32 cellular contexts compared by ENCODE assay signal in genomic region chr18:78526275-78526674, GRCh38.
"Had no signal": no experiment of that assay in that cellular context is flagged by ENCODE, and none has a peak within 500 bp of the region (broad histone marks: within the 10 kb centered on the region; RNA-seq: fewer than 3 reads in every experiment).

No MANE protein-coding gene starts in this region.

- H3K4me1 Mint-ChIP-seq: activated CD4-positive, alpha-beta T cell treated with anti-CD3 and anti-CD28 coated beads for 36 hours; activated CD4-positive, alpha-beta T cell treated with anti-CD3 and anti-CD28 coated beads, Interleukin-2, amount 10 ng/mL, durations not matched to agents 24 days and 14 days; activated CD8-positive, alpha-beta memory T cell treated with anti-CD3 and anti-CD28 coated beads, Interleukin-2, amount 10 ng/mL, durations not matched to agents 7 days and 5 days; activated naive CD4-positive, alpha-beta T cell treated with anti-CD3 and anti-CD28 coated beads, Interleukin-2, amount 50 U/mL, for 24 hours; activated naive CD8-positive, alpha-beta T cell treated with anti-CD3 and anti-CD28 coated beads, Interleukin-2, amount 10 ng/mL, durations not matched to agents 7 days and 5 days; central memory CD8-positive, alpha-beta T cell; T-helper 17 cell had no signal

- H3K9me3 ChIP-seq: ascending aorta, esophagus squamous epithelium, gastroesophageal sphincter had no signal

- H3K36me3 ChIP-seq: ascending aorta, brain microvascular endothelial cell, esophagus squamous epithelium, gastroesophageal sphincter, heart right ventricle had no signal

- H3K27me3 ChIP-seq: ascending aorta, brain microvascular endothelial cell had no signal

- H3K27me3 Mint-ChIP-seq: activated CD4-positive, alpha-beta memory T cell treated with anti-CD3 and anti-CD28 coated beads for 36 hours; activated CD4-positive, alpha-beta T cell treated with anti-CD3 and anti-CD28 coated beads, Interleukin-2, amount 10 ng/mL, durations not matched to agents 24 days and 14 days; activated CD8-positive, alpha-beta memory T cell treated with anti-CD3 and anti-CD28 coated beads, Interleukin-2, amount 10 ng/mL, durations not matched to agents 7 days and 5 days; activated naive CD8-positive, alpha-beta T cell treated with anti-CD3 and anti-CD28 coated beads, Interleukin-2, amount 10 ng/mL, durations not matched to agents 7 days and 5 days had no signal

- H3K4me3 Mint-ChIP-seq: activated CD4-positive, alpha-beta memory T cell treated with anti-CD3 and anti-CD28 coated beads for 36 hours; activated CD4-positive, alpha-beta T cell treated with anti-CD3 and anti-CD28 coated beads for 36 hours; activated CD4-positive, alpha-beta T cell treated with anti-CD3 and anti-CD28 coated beads, Interleukin-2, amount 10 ng/mL, durations not matched to agents 24 days and 14 days; activated CD8-positive, alpha-beta memory T cell treated with anti-CD3 and anti-CD28 coated beads, Interleukin-2, amount 10 ng/mL, durations not matched to agents 7 days and 5 days; activated CD8-positive, alpha-beta T cell treated with anti-CD3 and anti-CD28 coated beads, Interleukin-2, amount 10 ng/mL, durations not matched to agents 7 days and 5 days; activated naive CD4-positive, alpha-beta T cell treated with anti-CD3 and anti-CD28 coated beads for 36 hours; activated naive CD4-positive, alpha-beta T cell treated with anti-CD3 and anti-CD28 coated beads, Interleukin-2, amount 50 U/mL, for 24 hours; activated naive CD8-positive, alpha-beta T cell treated with anti-CD3 and anti-CD28 coated beads, Interleukin-2, amount 10 ng/mL, durations not matched to agents 7 days and 5 days; activated T-helper 1 cell treated with anti-CD3 and anti-CD28 coated beads, Interleukin-12 subunit alpha, Interleukin-12 subunit beta, Interleukin-2, Interleukin-4 antibody, amounts not matched to agents 30 ng/mL and 10 ng/mL and 1 ng/mL, durations not matched to agents 14 hours and 24 hours and 36 hours; central memory CD8-positive, alpha-beta T cell; effector memory CD8-positive, alpha-beta T cell; T-helper 17 cell; T-helper 2 cell treated with Interferon-gamma antibody and Interleukin-4, amounts not matched to agents 5 μg/mL and 100 μg/mL, for 36 hours had no signal

- H3K27ac Mint-ChIP-seq: activated CD4-positive, alpha-beta memory T cell treated with anti-CD3 and anti-CD28 coated beads for 36 hours; activated CD4-positive, alpha-beta T cell treated with anti-CD3 and anti-CD28 coated beads for 36 hours; activated CD4-positive, alpha-beta T cell treated with anti-CD3 and anti-CD28 coated beads, Interleukin-2, amount 10 ng/mL, durations not matched to agents 24 days and 14 days; activated CD8-positive, alpha-beta memory T cell treated with anti-CD3 and anti-CD28 coated beads, Interleukin-2, amount 10 ng/mL, durations not matched to agents 7 days and 5 days; activated CD8-positive, alpha-beta T cell treated with anti-CD3 and anti-CD28 coated beads, Interleukin-2, amount 10 ng/mL, durations not matched to agents 7 days and 5 days; activated naive CD4-positive, alpha-beta T cell treated with anti-CD3 and anti-CD28 coated beads for 36 hours; activated naive CD4-positive, alpha-beta T cell treated with anti-CD3 and anti-CD28 coated beads, Interleukin-2, amount 50 U/mL, for 24 hours; activated naive CD8-positive, alpha-beta T cell treated with anti-CD3 and anti-CD28 coated beads, Interleukin-2, amount 10 ng/mL, durations not matched to agents 7 days and 5 days; activated T-helper 1 cell treated with anti-CD3 and anti-CD28 coated beads, Interleukin-12 subunit alpha, Interleukin-12 subunit beta, Interleukin-2, Interleukin-4 antibody, amounts not matched to agents 30 ng/mL and 10 ng/mL and 1 ng/mL, durations not matched to agents 14 hours and 24 hours and 36 hours; activated T-helper 2 cell treated with anti-CD3 and anti-CD28 coated beads, Interferon-gamma antibody, Interleukin-2, Interleukin-4, amounts not matched to agents 10 μg/mL and 5 μg/mL and 100 μg/mL, durations not matched to agents 14 hours and 24 hours and 36 hours; effector memory CD8-positive, alpha-beta T cell; T-helper 17 cell; T-helper 2 cell treated with Interferon-gamma antibody and Interleukin-4, amounts not matched to agents 5 μg/mL and 100 μg/mL, for 36 hours had no signal

- ATAC-seq: activated CD4-positive, alpha-beta T cell treated with anti-CD3 and anti-CD28 coated beads for 36 hours; activated CD8-positive, alpha-beta memory T cell treated with anti-CD3 and anti-CD28 coated beads, Interleukin-2, amount 10 ng/mL, durations not matched to agents 7 days and 5 days; activated CD8-positive, alpha-beta T cell treated with anti-CD3 and anti-CD28 coated beads, Interleukin-2, amount 10 ng/mL, durations not matched to agents 7 days and 5 days; effector memory CD8-positive, alpha-beta T cell; gastroesophageal sphincter; T-helper 17 cell had no signal

- H3K27ac ChIP-seq: ascending aorta, brain microvascular endothelial cell, epithelial cell of prostate, esophagus squamous epithelium, gastroesophageal sphincter, heart right ventricle had no signal

- H3K4me3 ChIP-seq: ascending aorta, esophagus squamous epithelium, gastroesophageal sphincter, heart right ventricle had no signal

- H3K9me3 Mint-ChIP-seq: activated CD4-positive, alpha-beta memory T cell treated with anti-CD3 and anti-CD28 coated beads for 36 hours; activated CD4-positive, alpha-beta T cell treated with anti-CD3 and anti-CD28 coated beads, Interleukin-2, amount 10 ng/mL, durations not matched to agents 24 days and 14 days; activated naive CD4-positive, alpha-beta T cell treated with anti-CD3 and anti-CD28 coated beads for 36 hours; activated naive CD4-positive, alpha-beta T cell treated with anti-CD3 and anti-CD28 coated beads, Interleukin-2, amount 50 U/mL, for 24 hours; activated naive CD8-positive, alpha-beta T cell treated with anti-CD3 and anti-CD28 coated beads, Interleukin-2, amount 10 ng/mL, durations not matched to agents 7 days and 5 days; activated T-helper 2 cell treated with anti-CD3 and anti-CD28 coated beads, Interferon-gamma antibody, Interleukin-2, Interleukin-4, amounts not matched to agents 10 μg/mL and 5 μg/mL and 100 μg/mL, durations not matched to agents 14 hours and 24 hours and 36 hours; central memory CD8-positive, alpha-beta T cell; effector memory CD8-positive, alpha-beta T cell; T-helper 2 cell treated with Interferon-gamma antibody and Interleukin-4, amounts not matched to agents 5 μg/mL and 100 μg/mL, for 36 hours had no signal

- H3K36me3 Mint-ChIP-seq: activated CD4-positive, alpha-beta memory T cell treated with anti-CD3 and anti-CD28 coated beads for 36 hours; activated CD8-positive, alpha-beta memory T cell treated with anti-CD3 and anti-CD28 coated beads, Interleukin-2, amount 10 ng/mL, durations not matched to agents 7 days and 5 days; activated naive CD4-positive, alpha-beta T cell treated with anti-CD3 and anti-CD28 coated beads, Interleukin-2, amount 50 U/mL, for 24 hours; activated naive CD8-positive, alpha-beta T cell treated with anti-CD3 and anti-CD28 coated beads, Interleukin-2, amount 10 ng/mL, durations not matched to agents 7 days and 5 days had no signal

- DNase-seq: activated CD4-positive, alpha-beta memory T cell treated with anti-CD3 and anti-CD28 coated beads for 36 hours; activated CD4-positive, alpha-beta T cell treated with anti-CD3 and anti-CD28 coated beads for 36 hours; activated CD4-positive, alpha-beta T cell treated with anti-CD3 and anti-CD28 coated beads, Interleukin-2, amount 10 ng/mL, durations not matched to agents 24 days and 14 days; activated CD4-positive, CD25-positive, alpha-beta regulatory T cell; activated CD4-positive, CD25-positive, alpha-beta regulatory T cell treated with anti-CD3 and anti-CD28 coated beads, Interleukin-2, amount 50 U/mL, for 72 hours; activated CD8-positive, alpha-beta memory T cell treated with anti-CD3 and anti-CD28 coated beads, Interleukin-2, amount 10 ng/mL, durations not matched to agents 7 days and 5 days; activated CD8-positive, alpha-beta memory T cell treated with anti-CD3 and anti-CD28 coated beads, Interleukin-2, amount 50 U/mL, for 4 hours; activated CD8-positive, alpha-beta T cell treated with anti-CD3 and anti-CD28 coated beads, Interleukin-2, amount 10 ng/mL, durations not matched to agents 7 days and 5 days; activated effector memory CD4-positive, alpha-beta T cell treated with anti-CD3 and anti-CD28 coated beads, Interleukin-2, amount 50 U/mL, for 16 hours; activated naive CD4-positive, alpha-beta T cell treated with anti-CD3 and anti-CD28 coated beads for 36 hours; activated naive CD8-positive, alpha-beta T cell treated with anti-CD3 and anti-CD28 coated beads, Interleukin-2, amount 10 ng/mL, durations not matched to agents 7 days and 5 days; activated T-cell treated with anti-CD3 and anti-CD28 coated beads, Interleukin-2, amount 50 U/mL, for 1 hour; activated T-cell treated with anti-CD3 and anti-CD28 coated beads, Interleukin-2, amount 50 U/mL, for 48 hours; cortex of kidney; dermis blood vessel endothelial cell; effector CD4-positive, alpha-beta T cell; effector memory CD8-positive, alpha-beta T cell; esophagus squamous epithelium; foreskin melanocyte; heart right ventricle; T-helper 1 cell; T-helper 17 cell; T1000 had no signal
